ENCODE assay signal across 24 cellular contexts in genomic region chr19:41415154-41415571, GRCh38. TPM values are rescaled to one million over a fixed set of nuclear protein-coding genes. Genes with fewer than 3 reads are reported as not detected.
DNase-seq lines count a peak whose midpoint lies in the region; ATAC-seq, FAIRE-seq and TF ChIP-seq lines count a peak whose summit lies in the region.
"Had no signal": no experiment of that assay in that cellular context is flagged by ENCODE, and none has a peak within 500 bp of the region (broad histone marks: within the 10 kb centered on the region; RNA-seq: fewer than 3 reads in every experiment).

No MANE protein-coding gene starts in this region.

- no peaks in the 10 kb centered on the region for H3K27me3 Mint-ChIP-seq in neural progenitor cell (ENCODE audit: insufficient read depth, low read depth)
- H3K27me3 Mint-ChIP-seq: activated CD4-positive, alpha-beta T cell treated with anti-CD3 and anti-CD28 coated beads, Interleukin-2, amount 10 ng/mL, durations not matched to agents 7 days and 5 days; B cell; memory B cell; progenitor cell of endocrine pancreas had no signal

- no peaks in the 10 kb centered on the region for H3F3A ChIP-seq in neural progenitor cell (ENCODE audit: low read depth)

- H3K36me3 ChIP-seq in upper lobe of left lung (peaks cover 17 to 74% (median 44%) of the 10 kb centered on the region in 4 donors), neural progenitor cell (no peaks in the 10 kb centered on the region)

- no peaks in the 10 kb centered on the region for H3K9me3 Mint-ChIP-seq in neural progenitor cell
- H3K9me3 Mint-ChIP-seq: activated CD4-positive, alpha-beta T cell treated with anti-CD3 and anti-CD28 coated beads, Interleukin-2, amount 10 ng/mL, durations not matched to agents 7 days and 5 days; memory B cell; natural killer cell had no signal

- H3K79me2 ChIP-seq in neural progenitor cell (ENCODE audit: low read depth), result no peaks in the 10 kb centered on the region

- TF ChIP-seq CTCF in upper lobe of left lung (IDR thresholded peaks at IDR 0.05) (no peak), neural progenitor cell (IDR thresholded peaks at IDR 0.05) (no peak)

- no peak overlapping the region for H2AFZ ChIP-seq in neural progenitor cell (replicated peaks)

- WGBS in upper lobe of left lung, 2 donors, result 68 to 85% methylated on average over 2 to 9 of the region's 9 CpGs

- H3K4me3 ChIP-seq in upper lobe of left lung (no peak overlapping the region), neural progenitor cell (no peak overlapping the region)
- H3K4me3 ChIP-seq: smooth muscle cell, suprapubic skin had no signal

- no peak for TF ChIP-seq POLR2A in upper lobe of left lung (IDR thresholded peaks at IDR 0.05)

- H4K20me1 ChIP-seq in neural progenitor cell (ENCODE audit: low read depth), result no peaks in the 10 kb centered on the region

- FAIRE-seq in islet of Langerhans (lab: Jason Lieb, UNC), result peak; percentile 92

- no peak overlapping the region for H3K4me3 Mint-ChIP-seq in neural progenitor cell
- H3K4me3 Mint-ChIP-seq: activated CD4-positive, alpha-beta T cell treated with anti-CD3 and anti-CD28 coated beads, Interleukin-2, amount 10 ng/mL, durations not matched to agents 7 days and 5 days; B cell; memory B cell; natural killer cell had no signal

- peak; percentile 12 for DNase-seq in DMS153 (lab: John Stamatoyannopoulos, UW)
- no peak for DNase-seq in DMS153 treated with DMSO at 0.1 percent for 48 hours (lab: John Stamatoyannopoulos, UW; ENCODE audit: unreplicated experiment)
- DNase-seq in NCI-H2171 treated with DMSO at 0.1 percent for 48 hours (lab: John Stamatoyannopoulos, UW), result peak; percentile 73
- peak in 1 of 2 donors; percentile 68 for DNase-seq in upper lobe of left lung
- no peak for DNase-seq in neural progenitor cell (ENCODE audit: low spot score)
- DNase-seq in NCI-H1436 (lab: John Stamatoyannopoulos, UW), result no peak
- DNase-seq in NK-92 (lab: John Stamatoyannopoulos, UW; ENCODE audit: unreplicated experiment), result no peak
- DNase-seq: 8988T; activated CD4-positive, alpha-beta T cell treated with anti-CD3 and anti-CD28 coated beads, Interleukin-2, amount 10 ng/mL, durations not matched to agents 7 days and 5 days; activated gamma-delta T cell treated with Interleukin-2 at 50 U/mL for 16 hours; anterior cingulate cortex; DND-41; effector memory CD4-positive, alpha-beta T cell; head of caudate nucleus; natural killer cell; stimulated activated CD8-positive, alpha-beta memory T cell treated with anti-CD3 and anti-CD28 coated beads, Interleukin-4, amount 100 ng/mL, for 48 hours had no signal

- H3K4me2 ChIP-seq in neural progenitor cell, result no peak overlapping the region
- H3K4me2 ChIP-seq: smooth muscle cell had no signal

- H3K4me1 ChIP-seq in upper lobe of left lung (peaks cover 24 to 53% (median 42%) of the 10 kb centered on the region in 4 donors), neural progenitor cell (no peaks in the 10 kb centered on the region)

- no peaks in the 10 kb centered on the region for H3K4me1 Mint-ChIP-seq in neural progenitor cell

- peak in 1 of 2 donors; percentile 47 for ATAC-seq in upper lobe of left lung (ENCODE audit: low FRiP score in 2 of 2)
- ATAC-seq: natural killer cell had no signal

- H3K27ac ChIP-seq in upper lobe of left lung (peak overlapping the region in 3 of 4 donors; percentile 48 to 81 (median 60)), neural progenitor cell (no peak overlapping the region)
- H3K27ac ChIP-seq: suprapubic skin had no signal

- H3K27ac Mint-ChIP-seq in neural progenitor cell, result no peak overlapping the region
- H3K27ac Mint-ChIP-seq: activated CD4-positive, alpha-beta T cell treated with anti-CD3 and anti-CD28 coated beads, Interleukin-2, amount 10 ng/mL, durations not matched to agents 7 days and 5 days; B cell; memory B cell had no signal

- H3K27me3 ChIP-seq in upper lobe of left lung (no peaks in the 10 kb centered on the region), neural progenitor cell (no peaks in the 10 kb centered on the region)
- H3K27me3 ChIP-seq: suprapubic skin had no signal

- TF ChIP-seq EP300 in upper lobe of left lung (IDR thresholded peaks at IDR 0.05), result no peak

- H3K9ac ChIP-seq in neural progenitor cell, result no peak overlapping the region

- H3K9me3 ChIP-seq in upper lobe of left lung (no peaks in the 10 kb centered on the region), neural progenitor cell (ENCODE audit: low read depth) (no peaks in the 10 kb centered on the region)
- H3K9me3 ChIP-seq: suprapubic skin had no signal

- peaks cover 4% of the 10 kb centered on the region for H3K36me3 Mint-ChIP-seq in neural progenitor cell
- H3K36me3 Mint-ChIP-seq: natural killer cell had no signal

RNA-seq across cellular contexts. Expression of gene B3GNT8, which starts 12.0 kb away (rescaled TPM):
- 10 to 100 TPM; 10.0 to 39.1 (median 23.4) TPM for total RNA-seq in upper lobe of left lung
- total RNA-seq in neural progenitor cell (ENCODE audit: low replicate concordance), result 1.3 TPM in 1 of 2 replicates, not detected in the other

RNA-seq across cellular contexts. Expression of gene BCKDHA, which starts 17.5 kb away (rescaled TPM):
- 10 to 100 TPM; 28.4 to 71.7 (median 63.3) TPM for total RNA-seq in upper lobe of left lung
- 25.7 and 62.8 TPM in 2 replicates for total RNA-seq in neural progenitor cell (ENCODE audit: low replicate concordance)

RNA-seq across cellular contexts. Expression of gene EXOSC5, which starts 18.0 kb away (rescaled TPM):
- total RNA-seq in upper lobe of left lung, result 10 to 100 TPM in 4 of 6 donors, 1 to 10 TPM in 1, under 1 TPM in 1; 0.89 to 18.4 (median 16.0) TPM
- total RNA-seq in neural progenitor cell (ENCODE audit: low replicate concordance), result 10.3 and 26.0 TPM in 2 replicates

RNA-seq across cellular contexts. Expression of gene DMAC2, which starts 24.5 kb away (rescaled TPM):
- total RNA-seq in upper lobe of left lung, result 10 to 100 TPM; 28.9 to 63.1 (median 38.3) TPM
- 39.8 and 89.4 TPM in 2 replicates for total RNA-seq in neural progenitor cell (ENCODE audit: low replicate concordance)

RNA-seq across cellular contexts. Expression of gene ERICH4, which starts 27.8 kb away (rescaled TPM):
- total RNA-seq in upper lobe of left lung, result not detected
- total RNA-seq in neural progenitor cell (ENCODE audit: low replicate concordance), result not detected in 2 replicates
- total RNA-seq: activated CD4-positive, alpha-beta T cell treated with anti-CD3 and anti-CD28 coated beads, Interleukin-2, amount 10 ng/mL, durations not matched to agents 7 days and 5 days; B cell; cerebellum; fibroblast of lung; natural killer cell; progenitor cell of endocrine pancreas; smooth muscle cell; suprapubic skin had no signal

Comparison
In these comparisons a context has a peak if more than half of its experiments do, and no peak if none do; other contexts are left out.
1. DNase-seq: peak in DMS153 (single experiment) and NCI-H2171 treated with DMSO at 0.1 percent for 48 hours (single experiment); none in DMS153 treated with DMSO at 0.1 percent for 48 hours (single experiment), neural progenitor cell (single experiment), NCI-H1436 (single experiment) and NK-92 (single experiment).